In the genomic region with DNA sequence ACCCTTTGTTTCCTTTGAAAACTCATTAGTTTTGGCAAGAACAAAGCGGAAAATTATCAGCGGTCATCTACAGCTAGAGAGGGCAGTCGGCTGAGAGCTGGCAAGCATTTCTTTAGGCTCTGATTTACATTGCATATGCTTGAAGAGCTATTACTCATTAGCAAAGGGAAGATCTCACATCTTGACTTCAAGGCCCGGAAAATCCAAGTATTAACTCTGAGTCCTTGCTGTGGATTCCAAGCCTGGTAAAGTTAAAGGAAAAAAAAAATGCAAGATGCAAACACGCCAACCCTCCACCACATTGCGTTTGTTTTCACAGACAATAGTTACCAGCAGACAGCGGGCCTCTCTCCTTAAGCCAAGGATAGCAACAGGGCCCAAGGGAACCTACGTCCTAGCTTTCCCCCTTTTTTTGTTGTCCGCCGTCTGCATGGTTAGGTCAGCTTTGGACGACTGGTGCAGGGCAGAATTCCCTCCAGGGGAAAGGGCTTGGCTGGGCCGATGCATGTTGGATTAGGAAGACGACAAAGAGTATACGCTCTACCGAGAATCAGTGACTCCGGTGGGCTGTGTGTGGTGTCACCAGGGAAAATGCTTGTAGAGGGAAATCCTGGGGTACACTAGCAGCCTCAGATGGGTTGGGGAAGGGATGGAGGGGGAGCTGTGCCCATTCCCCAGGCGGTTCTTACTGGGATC, we compare ENCODE assay signal across 1 cellular context.
TF ChIP-seq lines count a peak whose summit lies in the region.

No MANE protein-coding gene starts in this region.

TF ChIP-seq in SK-N-SH treated with all-trans-retinoic acid at 6 μM for 48 hours, 23 proteins besides CTCF, POLR2A, EP300 and RAD21 (continued from another document):
- TF ChIP-seq, protein P1, sequence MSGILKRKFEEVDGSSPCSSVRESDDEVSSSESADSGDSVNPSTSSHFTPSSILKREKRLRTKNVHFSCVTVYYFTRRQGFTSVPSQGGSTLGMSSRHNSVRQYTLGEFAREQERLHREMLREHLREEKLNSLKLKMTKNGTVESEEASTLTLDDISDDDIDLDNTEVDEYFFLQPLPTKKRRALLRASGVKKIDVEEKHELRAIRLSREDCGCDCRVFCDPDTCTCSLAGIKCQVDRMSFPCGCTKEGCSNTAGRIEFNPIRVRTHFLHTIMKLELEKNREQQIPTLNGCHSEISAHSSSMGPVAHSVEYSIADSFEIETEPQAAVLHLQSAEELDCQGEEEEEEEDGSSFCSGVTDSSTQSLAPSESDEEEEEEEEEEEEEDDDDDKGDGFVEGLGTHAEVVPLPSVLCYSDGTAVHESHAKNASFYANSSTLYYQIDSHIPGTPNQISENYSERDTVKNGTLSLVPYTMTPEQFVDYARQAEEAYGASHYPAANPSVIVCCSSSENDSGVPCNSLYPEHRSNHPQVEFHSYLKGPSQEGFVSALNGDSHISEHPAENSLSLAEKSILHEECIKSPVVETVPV (CRISPR knock-in tag; IDR thresholded peaks at IDR 0.05) = no peak
- TF ChIP-seq ISL1 (CRISPR knock-in tag; IDR thresholded peaks at IDR 0.05) (no peak), ARNTL (CRISPR knock-in tag; IDR thresholded peaks at IDR 0.05; ENCODE audit: borderline replicate concordance, low read depth) (no peak)
- TF ChIP-seq, protein P2, sequence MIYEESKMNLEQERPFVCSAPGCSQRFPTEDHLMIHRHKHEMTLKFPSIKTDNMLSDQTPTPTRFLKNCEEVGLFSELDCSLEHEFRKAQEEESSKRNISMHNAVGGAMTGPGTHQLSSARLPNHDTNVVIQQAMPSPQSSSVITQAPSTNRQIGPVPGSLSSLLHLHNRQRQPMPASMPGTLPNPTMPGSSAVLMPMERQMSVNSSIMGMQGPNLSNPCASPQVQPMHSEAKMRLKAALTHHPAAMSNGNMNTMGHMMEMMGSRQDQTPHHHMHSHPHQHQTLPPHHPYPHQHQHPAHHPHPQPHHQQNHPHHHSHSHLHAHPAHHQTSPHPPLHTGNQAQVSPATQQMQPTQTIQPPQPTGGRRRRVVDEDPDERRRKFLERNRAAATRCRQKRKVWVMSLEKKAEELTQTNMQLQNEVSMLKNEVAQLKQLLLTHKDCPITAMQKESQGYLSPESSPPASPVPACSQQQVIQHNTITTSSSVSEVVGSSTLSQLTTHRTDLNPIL (CRISPR knock-in tag; IDR thresholded peaks at IDR 0.05; ENCODE audit: low read depth) = no peak
